11 cellular contexts compared by ENCODE assay signal in genomic region chr1:178609015-178609414, GRCh38.
A peak's percentile ranks its signal among the peaks of the same experiment; 100 is the strongest.
DNase-seq lines count a peak whose midpoint lies in the region; ATAC-seq, FAIRE-seq and TF ChIP-seq lines count a peak whose summit lies in the region.
"Had no signal": no experiment of that assay in that cellular context is flagged by ENCODE, and none has a peak within 500 bp of the region (broad histone marks: within the 10 kb centered on the region; RNA-seq: fewer than 3 reads in every experiment).

No MANE protein-coding gene starts in this region.

- H3K27me3 ChIP-seq in endothelial cell of umbilical vein (ENCODE audit: control insufficient read depth in 2 of 2, insufficient read depth in 2 of 2, low read length in 2 of 2) (no peaks in the 10 kb centered on the region), body of pancreas (no peaks in the 10 kb centered on the region)

- peaks cover 0 to 8% of the 10 kb centered on the region in 2 donors for H3K27me3 Mint-ChIP-seq in natural killer cell treated with Interleukin-12 subunit alpha and Interleukin-12 subunit beta and Interleukin-15 and Interleukin-18, amount 100 ng/mL, for 72 hours

- no peaks in the 10 kb centered on the region for H3K9me1 ChIP-seq in endothelial cell of umbilical vein (replicated peaks; ENCODE audit: control insufficient read depth, extremely low read depth, insufficient read depth, low read length)

- H3K9me3 ChIP-seq in endothelial cell of umbilical vein (replicated peaks; ENCODE audit: control insufficient read depth, insufficient read depth, low read length), result no peaks in the 10 kb centered on the region
- H3K9me3 ChIP-seq in body of pancreas, result no peaks in the 10 kb centered on the region
- H3K9me3 ChIP-seq: psoas muscle had no signal

- peak overlapping the region; percentile 9 to 70 for H3K27ac Mint-ChIP-seq in natural killer cell treated with Interleukin-12 subunit alpha and Interleukin-12 subunit beta and Interleukin-15 and Interleukin-18, amount 100 ng/mL, for 72 hours

- H3K9ac ChIP-seq in endothelial cell of umbilical vein (replicated peaks; ENCODE audit: extremely low read depth, insufficient read depth, low read length), result no peak overlapping the region

- H3K79me2 ChIP-seq in endothelial cell of umbilical vein (ENCODE audit: control insufficient read depth, insufficient read depth, low read length), result no peaks in the 10 kb centered on the region

- no peaks in the 10 kb centered on the region for H3K9me3 Mint-ChIP-seq in natural killer cell treated with Interleukin-12 subunit alpha and Interleukin-12 subunit beta and Interleukin-15 and Interleukin-18, amount 100 ng/mL, for 72 hours

- intact Hi-C loops in endothelial cell of umbilical vein (cut with micrococcal nuclease) (no loop called here), body of pancreas (cut with DNase I) (no loop called here)

- dilution Hi-C loops in endothelial cell of umbilical vein (cut with MboI; ENCODE audit: extremely low pct_ligation_motif_present, low sequenced_read_pairs), result no loop called here

- POLR2A ChIA-PET in endothelial cell of umbilical vein (lab: Charles Lee), result no interaction called here

- no peaks in the 10 kb centered on the region for H3K36me3 Mint-ChIP-seq in natural killer cell treated with Interleukin-12 subunit alpha and Interleukin-12 subunit beta and Interleukin-15 and Interleukin-18, amount 100 ng/mL, for 72 hours

- H3K4me3 ChIP-seq in endothelial cell of umbilical vein (replicated peaks in 1 of 3; ENCODE audit: insufficient read depth in 1 of 3, low read depth in 1 of 3, low read length in 3 of 3), result no peak overlapping the region
- no peak overlapping the region for H3K4me3 ChIP-seq in body of pancreas
- H3K4me3 ChIP-seq: psoas muscle, SK-N-MC had no signal

- CTCF ChIA-PET in endothelial cell of umbilical vein (lab: Charles Lee), result no interaction called here

- TF ChIP-seq CTCF in endothelial cell of umbilical vein (IDR thresholded peaks at IDR 0.05; ENCODE audit: extremely low read depth in 1 of 2, insufficient read depth in 1 of 2, low read depth in 1 of 2, low read length in 2 of 2), result no peak
- no peak for TF ChIP-seq CTCF in body of pancreas (IDR thresholded peaks at IDR 0.05)

- H4K20me1 ChIP-seq in endothelial cell of umbilical vein (replicated peaks; ENCODE audit: control insufficient read depth, extremely low read depth, insufficient read depth, low read length), result no peaks in the 10 kb centered on the region

- no peak for FAIRE-seq in endothelial cell of umbilical vein (lab: Jason Lieb, UNC)

- H3K36me3 ChIP-seq in endothelial cell of umbilical vein (ENCODE audit: control insufficient read depth in 2 of 2, extremely low read depth in 1 of 2, insufficient read depth in 2 of 2, low read length in 2 of 2) (no peaks in the 10 kb centered on the region), body of pancreas (replicated peaks in 1 of 2; ENCODE audit: insufficient read depth in 1 of 2, low read depth in 2 of 2) (no peaks in the 10 kb centered on the region)

- H3K27ac ChIP-seq in endothelial cell of umbilical vein (ENCODE audit: insufficient read depth, low read depth, low read length) (no peak overlapping the region), body of pancreas (peak overlapping the region in 1 of 4 donors; percentile 9)
- H3K27ac ChIP-seq: psoas muscle, SK-N-MC had no signal

- ATAC-seq in natural killer cell treated with Interleukin-12 subunit alpha and Interleukin-12 subunit beta and Interleukin-15 and Interleukin-18, amount 100 ng/mL, for 72 hours, result peak in 1 of 2 donors; percentile 40
- ATAC-seq in body of pancreas, result no peak

- no peak overlapping the region for H3K4me2 ChIP-seq in endothelial cell of umbilical vein (ENCODE audit: insufficient read depth, low read length)

- no peak overlapping the region for H2AFZ ChIP-seq in endothelial cell of umbilical vein (ENCODE audit: low read depth, low read length)

- peaks cover 17 to 30% of the 10 kb centered on the region in 2 donors for H3K4me1 Mint-ChIP-seq in natural killer cell treated with Interleukin-12 subunit alpha and Interleukin-12 subunit beta and Interleukin-15 and Interleukin-18, amount 100 ng/mL, for 72 hours (ENCODE audit: low read depth in 2 of 2)

- TF ChIP-seq POLR2A in endothelial cell of umbilical vein (IDR thresholded peaks at IDR 0.05; ENCODE audit: low read depth, low read length), result no peak
- TF ChIP-seq POLR2A in body of pancreas (IDR thresholded peaks at IDR 0.05), result no peak

- H3K4me3 Mint-ChIP-seq in natural killer cell treated with Interleukin-12 subunit alpha and Interleukin-12 subunit beta and Interleukin-15 and Interleukin-18, amount 100 ng/mL, for 72 hours, result peak overlapping the region; percentile 40

- WGBS in body of pancreas, 2 donors, result 55 to 60% methylated on average over 2 of the region's 2 CpGs

- no TSS peak for BruUV-seq in endothelial cell of umbilical vein (replicated peaks; lab: Mats Ljungman, UMichigan)

- peaks cover 9% of the 10 kb centered on the region for H3K4me1 ChIP-seq in endothelial cell of umbilical vein (ENCODE audit: control insufficient read depth, extremely low read depth, insufficient read depth, low read length)
- H3K4me1 ChIP-seq in body of pancreas, result no peaks in the 10 kb centered on the region
- H3K4me1 ChIP-seq: psoas muscle had no signal

- DNase-seq in COLO829 (ENCODE audit: low spot score) (peak; percentile 86), NAMALWA (ENCODE audit: low spot score) (peak; percentile 38), endothelial cell of umbilical vein (ENCODE audit: low read depth, low spot score) (peak; percentile 15), HPDE6-E6E7 (ENCODE audit: extremely low spot score) (no peak), NCI-H510A treated with DMSO at 0.1 percent for 48 hours (lab: John Stamatoyannopoulos, UW) (no peak), body of pancreas (no peak), NCI-H2171 (lab: John Stamatoyannopoulos, UW) (no peak)
- no peak for DNase-seq in natural killer cell treated with Interleukin-12 subunit alpha and Interleukin-12 subunit beta and Interleukin-15 and Interleukin-18, amount 100 ng/mL, for 72 hours (ENCODE audit: low spot score)
- DNase-seq: NCI-H187, psoas muscle had no signal

TF ChIP-seq in endothelial cell of umbilical vein, 7 proteins besides CTCF, POLR2A, EP300 and RAD21:
- TF ChIP-seq FOS (IDR thresholded peaks at IDR 0.05; ENCODE audit: borderline replicate concordance, insufficient read depth, low read length) (no peak), GATA2 (IDR thresholded peaks at IDR 0.05; ENCODE audit: insufficient read depth, insufficient read length, low read depth, low read length) (no peak), POLR2AphosphoS5 (IDR thresholded peaks at IDR 0.05; ENCODE audit: insufficient read depth, low read depth, low read length) (no peak), MAX (IDR thresholded peaks at IDR 0.05; ENCODE audit: insufficient read depth, insufficient read length) (no peak), JUN (IDR thresholded peaks at IDR 0.05; ENCODE audit: borderline replicate concordance, insufficient read depth, insufficient read length, low read depth) (no peak), MYC (IDR thresholded peaks at IDR 0.05; ENCODE audit: low read depth, low read length) (no peak), EZH2 (IDR thresholded peaks at IDR 0.05; ENCODE audit: borderline replicate concordance, low read depth, low read length, severe bottlenecking) (no peak)

Comparison
In these comparisons a context has a peak if more than half of its experiments do, and no peak if none do; other contexts are left out.
1. DNase-seq: peak in COLO829 (single experiment), NAMALWA (single experiment) and endothelial cell of umbilical vein (single experiment); none in natural killer cell treated with Interleukin-12 subunit alpha and Interleukin-12 subunit beta and Interleukin-15 and Interleukin-18, amount 100 ng/mL, for 72 hours (single experiment), HPDE6-E6E7 (single experiment), NCI-H510A treated with DMSO at 0.1 percent for 48 hours (single experiment), body of pancreas (0 of 4) and NCI-H2171 (single experiment).